ENCODE assay signal across 31 cellular contexts in genomic region chr6:26324295-26324727, GRCh38.
"Had no signal": no experiment of that assay in that cellular context is flagged by ENCODE, and none has a peak within 500 bp of the region (broad histone marks: within the 10 kb centered on the region; RNA-seq: fewer than 3 reads in every experiment).

No MANE protein-coding gene starts in this region.

- H3K4me2 ChIP-seq: hepatocyte had no signal

- ATAC-seq: activated naive CD4-positive, alpha-beta T cell treated with anti-CD3 and anti-CD28 coated beads, Interleukin-2, amount 50 U/mL, for 72 hours; activated T-cell treated with anti-CD3 and anti-CD28 coated beads, Interleukin-2, amount 50 U/mL, for 72 hours; effector memory CD8-positive, alpha-beta T cell; esophagus mucosa; heart right ventricle had no signal

- H2AFZ ChIP-seq: hepatocyte had no signal

- H3K4me1 ChIP-seq: ascending aorta had no signal

- H3K79me2 ChIP-seq: hepatocyte had no signal

- H3K4me3 Mint-ChIP-seq: activated CD4-positive, alpha-beta memory T cell treated with anti-CD3 and anti-CD28 coated beads, Interleukin-2, amount 10 ng/mL, durations not matched to agents 7 days and 5 days; activated CD4-positive, alpha-beta T cell treated with anti-CD3 and anti-CD28 coated beads, Interleukin-2, amount 10 ng/mL, durations not matched to agents 7 days and 5 days; activated naive CD4-positive, alpha-beta T cell treated with anti-CD3 and anti-CD28 coated beads, Interleukin-2, amount 10 ng/mL, durations not matched to agents 7 days and 5 days; activated naive CD8-positive, alpha-beta T cell treated with anti-CD3 and anti-CD28 coated beads, Interleukin-2, amount 10 ng/mL, durations not matched to agents 7 days and 5 days; activated T-cell treated with anti-CD3 and anti-CD28 coated beads, Interleukin-2, amount 50 U/mL, for 24 hours; activated T-cell treated with anti-CD3 and anti-CD28 coated beads, Interleukin-2, amount 50 U/mL, for 72 hours; central memory CD8-positive, alpha-beta T cell had no signal

- H3K36me3 Mint-ChIP-seq: activated naive CD4-positive, alpha-beta T cell treated with anti-CD3 and anti-CD28 coated beads, Interleukin-2, amount 10 ng/mL, durations not matched to agents 7 days and 5 days had no signal

- H3K27me3 ChIP-seq: brain microvascular endothelial cell, hepatocyte had no signal

- DNase-seq: activated CD4-positive, alpha-beta memory T cell treated with anti-CD3 and anti-CD28 coated beads, Interleukin-2, amount 10 ng/mL, durations not matched to agents 7 days and 5 days; activated CD4-positive, alpha-beta T cell treated with anti-CD3 and anti-CD28 coated beads for 1 hour; activated CD4-positive, alpha-beta T cell treated with anti-CD3 and anti-CD28 coated beads for 4 hours; activated CD4-positive, alpha-beta T cell treated with anti-CD3 and anti-CD28 coated beads, Interleukin-2, amount 10 ng/mL, durations not matched to agents 7 days and 5 days; activated CD4-positive, alpha-beta T cell treated with anti-CD3 and anti-CD28 coated beads, Interleukin-2, amount 50 U/mL, for 4 hours; activated CD4-positive, CD25-positive, alpha-beta regulatory T cell; activated CD8-positive, alpha-beta memory T cell treated with anti-CD3 and anti-CD28 coated beads, Interleukin-2, amount 50 U/mL, for 48 hours; activated gamma-delta T cell; activated naive CD4-positive, alpha-beta T cell; activated naive CD4-positive, alpha-beta T cell treated with anti-CD3 and anti-CD28 coated beads, Interleukin-2, amount 10 ng/mL, durations not matched to agents 7 days and 5 days; activated naive CD8-positive, alpha-beta T cell treated with anti-CD3 and anti-CD28 coated beads, Interleukin-2, amount 10 ng/mL, durations not matched to agents 7 days and 5 days; activated T-cell treated with anti-CD3 and anti-CD28 coated beads for 4 hours; activated T-cell treated with anti-CD3 and anti-CD28 coated beads, Interleukin-2, amount 50 U/mL, for 24 hours; activated T-cell treated with anti-CD3 and anti-CD28 coated beads, Interleukin-2, amount 50 U/mL, for 72 hours; brain microvascular endothelial cell; cortex of kidney; dermis blood vessel endothelial cell; effector CD4-positive, alpha-beta T cell; effector memory CD8-positive, alpha-beta T cell; foreskin fibroblast; heart right ventricle; T-helper 2 cell had no signal

- H3K36me3 ChIP-seq: ascending aorta, brain microvascular endothelial cell, heart right ventricle had no signal

- H3K27me3 Mint-ChIP-seq: central memory CD8-positive, alpha-beta T cell; effector memory CD8-positive, alpha-beta T cell had no signal

- H3K9me3 ChIP-seq: ascending aorta had no signal

- H3K27ac ChIP-seq: ascending aorta, brain microvascular endothelial cell, epithelial cell of prostate, heart right ventricle, hepatocyte had no signal

- FAIRE-seq: bronchial epithelial cell, colon, frontal cortex had no signal

- H3K9me3 Mint-ChIP-seq: activated CD4-positive, alpha-beta memory T cell treated with anti-CD3 and anti-CD28 coated beads, Interleukin-2, amount 10 ng/mL, durations not matched to agents 7 days and 5 days; activated CD4-positive, alpha-beta T cell treated with anti-CD3 and anti-CD28 coated beads, Interleukin-2, amount 10 ng/mL, durations not matched to agents 7 days and 5 days; activated naive CD4-positive, alpha-beta T cell treated with anti-CD3 and anti-CD28 coated beads, Interleukin-2, amount 10 ng/mL, durations not matched to agents 7 days and 5 days; activated naive CD8-positive, alpha-beta T cell treated with anti-CD3 and anti-CD28 coated beads, Interleukin-2, amount 10 ng/mL, durations not matched to agents 7 days and 5 days; activated T-cell treated with anti-CD3 and anti-CD28 coated beads, Interleukin-2, amount 50 U/mL, for 72 hours had no signal

- H3K27ac Mint-ChIP-seq: activated CD4-positive, alpha-beta memory T cell treated with anti-CD3 and anti-CD28 coated beads, Interleukin-2, amount 10 ng/mL, durations not matched to agents 7 days and 5 days; activated CD4-positive, alpha-beta T cell treated with anti-CD3 and anti-CD28 coated beads, Interleukin-2, amount 10 ng/mL, durations not matched to agents 7 days and 5 days; activated naive CD4-positive, alpha-beta T cell treated with anti-CD3 and anti-CD28 coated beads, Interleukin-2, amount 10 ng/mL, durations not matched to agents 7 days and 5 days; activated naive CD4-positive, alpha-beta T cell treated with anti-CD3 and anti-CD28 coated beads, Interleukin-2, amount 50 U/mL, for 72 hours; activated naive CD8-positive, alpha-beta T cell treated with anti-CD3 and anti-CD28 coated beads, Interleukin-2, amount 10 ng/mL, durations not matched to agents 7 days and 5 days; activated T-cell treated with anti-CD3 and anti-CD28 coated beads, Interleukin-2, amount 50 U/mL, for 24 hours; activated T-cell treated with anti-CD3 and anti-CD28 coated beads, Interleukin-2, amount 50 U/mL, for 72 hours had no signal

- H3K4me3 ChIP-seq: ascending aorta, heart right ventricle, hepatocyte had no signal
